In the genomic region with DNA sequence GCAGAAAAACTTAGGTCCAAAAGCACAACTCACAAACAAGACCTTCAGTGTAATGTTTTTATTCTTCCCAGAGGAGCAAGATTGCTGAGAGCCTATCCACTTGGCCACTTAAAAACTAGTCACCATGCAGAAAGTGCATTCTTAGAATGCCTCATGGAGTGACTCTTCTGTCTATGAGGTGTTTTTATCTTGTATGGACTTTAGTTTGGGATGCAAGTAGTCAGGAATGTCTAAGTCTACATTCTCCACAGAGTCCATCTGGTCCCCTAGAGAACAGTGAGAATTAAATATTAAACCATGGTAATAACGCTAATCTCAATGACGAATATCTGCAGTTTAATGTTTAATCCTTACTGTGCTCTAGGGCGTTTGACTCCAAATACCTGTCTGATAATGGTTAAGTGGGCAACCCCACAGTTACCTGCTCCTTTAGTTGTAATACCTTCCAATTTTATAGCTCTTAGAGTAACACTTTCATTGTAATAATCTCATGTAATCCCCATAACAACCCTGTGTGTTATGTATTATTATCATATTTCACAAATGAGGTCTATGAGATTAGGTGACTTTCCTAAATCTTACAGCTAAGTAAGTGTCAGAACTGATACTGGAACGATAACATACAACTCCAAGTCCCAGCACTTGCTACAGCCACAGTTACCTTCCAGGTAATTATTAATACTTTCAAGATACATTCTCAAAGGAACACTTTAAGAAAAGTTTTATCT, we compare ENCODE assay signal across 9 cellular contexts.
DNase-seq lines count a peak whose midpoint lies in the region; ATAC-seq, FAIRE-seq and TF ChIP-seq lines count a peak whose summit lies in the region.
"Had no signal": no experiment of that assay in that cellular context is flagged by ENCODE, and none has a peak within 500 bp of the region (broad histone marks: within the 10 kb centered on the region; RNA-seq: fewer than 3 reads in every experiment).

No MANE protein-coding gene starts in this region.

- H3K36me3 ChIP-seq in keratinocyte (ENCODE audit: control insufficient read depth in 2 of 2, extremely low read depth in 1 of 2, insufficient read depth in 2 of 2, low read length in 2 of 2) = no peaks in the 10 kb centered on the region
- no peaks in the 10 kb centered on the region for H3K36me3 ChIP-seq in tibial artery
- H3K36me3 ChIP-seq: Peyer's patch had no signal

- in situ Hi-C loops in astrocyte of the spinal cord (cut with HindIII; ENCODE audit: low sequenced_read_pairs) = no loop called here

- FAIRE-seq in keratinocyte (lab: Jason Lieb, UNC) = no peak

- H2AFZ ChIP-seq in keratinocyte (ENCODE audit: control insufficient read depth, low read length) = no peak overlapping the region

- H4K20me1 ChIP-seq in keratinocyte (ENCODE audit: control insufficient read depth, extremely low read depth, insufficient read depth, low read length) = no peaks in the 10 kb centered on the region

- no peaks in the 10 kb centered on the region for H3K9me1 ChIP-seq in keratinocyte (ENCODE audit: control insufficient read depth, extremely low read depth, insufficient read depth, low read length)

- H3K4me1 ChIP-seq in keratinocyte (ENCODE audit: control insufficient read depth, extremely low read depth, insufficient read depth, low read length) = peaks cover 18% of the 10 kb centered on the region
- H3K4me1 ChIP-seq in tibial artery = peaks cover 0 to 54% (median 30%) of the 10 kb centered on the region in 4 donors

- no peak overlapping the region for H3K4me2 ChIP-seq in keratinocyte (ENCODE audit: control insufficient read depth, extremely low read depth, insufficient read depth, low read depth, low read length)

- H3K4me1 Mint-ChIP-seq in stimulated activated memory B cell treated with anti-CD40 and anti-IgM and Interleukin-4, amounts not matched to agents 10 μg/mL and 1 μg/mL and 100 μg/mL, for 72 hours = peaks cover 4% of the 10 kb centered on the region
- H3K4me1 Mint-ChIP-seq: activated naive CD8-positive, alpha-beta T cell treated with anti-CD3 and anti-CD28 coated beads, Interleukin-2, amount 50 U/mL, for 24 hours had no signal

- DNase-seq in HCEC 1CT (peak; percentile 73), astrocyte of the spinal cord (ENCODE audit: low read depth, low spot score) (peak; percentile 87), keratinocyte (ENCODE audit: low read depth, low spot score) (peak; percentile 38), tibial artery (no peak), NOMO-1 treated with dmso at 0.1 percent for 144 hours (lab: John Stamatoyannopoulos, UW; ENCODE audit: unreplicated experiment) (no peak), NCI-H2171 treated with DMSO at 0.1 percent for 48 hours (lab: John Stamatoyannopoulos, UW) (no peak)

- H3K9me3 ChIP-seq in keratinocyte (ENCODE audit: control insufficient read depth, low read depth, low read length) (no peaks in the 10 kb centered on the region), tibial artery (no peaks in the 10 kb centered on the region)
- H3K9me3 ChIP-seq: Peyer's patch had no signal

- H3K79me2 ChIP-seq in keratinocyte (ENCODE audit: control insufficient read depth, insufficient read depth, low read length) = no peaks in the 10 kb centered on the region

- H3K27ac ChIP-seq in keratinocyte (ENCODE audit: control insufficient read depth, insufficient read depth, low read length) (no peak overlapping the region), tibial artery (peak overlapping the region; percentile 42 to 52)

- H3K4me3 ChIP-seq in astrocyte of the spinal cord (ENCODE audit: low read depth, low read length) (no peak overlapping the region), keratinocyte (ENCODE audit: control insufficient read depth in 2 of 3, extremely low read depth in 1 of 3, insufficient read depth in 2 of 3, low read depth in 1 of 3, low read length in 3 of 3) (no peak overlapping the region), tibial artery (no peak overlapping the region)
- H3K4me3 ChIP-seq: Peyer's patch had no signal

- no peaks in the 10 kb centered on the region for H3K9me3 Mint-ChIP-seq in stimulated activated memory B cell treated with anti-CD40 and anti-IgM and Interleukin-4, amounts not matched to agents 10 μg/mL and 1 μg/mL and 100 μg/mL, for 72 hours
- H3K9me3 Mint-ChIP-seq: activated naive CD8-positive, alpha-beta T cell treated with anti-CD3 and anti-CD28 coated beads, Interleukin-2, amount 50 U/mL, for 24 hours had no signal

- no peaks in the 10 kb centered on the region for H3K36me3 Mint-ChIP-seq in stimulated activated memory B cell treated with anti-CD40 and anti-IgM and Interleukin-4, amounts not matched to agents 10 μg/mL and 1 μg/mL and 100 μg/mL, for 72 hours

- H3K4me3 Mint-ChIP-seq in stimulated activated memory B cell treated with anti-CD40 and anti-IgM and Interleukin-4, amounts not matched to agents 10 μg/mL and 1 μg/mL and 100 μg/mL, for 72 hours = no peak overlapping the region
- H3K4me3 Mint-ChIP-seq: activated naive CD8-positive, alpha-beta T cell treated with anti-CD3 and anti-CD28 coated beads, Interleukin-2, amount 50 U/mL, for 24 hours had no signal

- no peak for ATAC-seq in stimulated activated memory B cell treated with anti-CD40 and anti-IgM and Interleukin-4, amounts not matched to agents 10 μg/mL and 1 μg/mL and 100 μg/mL, for 72 hours

- H3K9ac ChIP-seq in keratinocyte (ENCODE audit: control insufficient read depth, extremely low read depth, insufficient read depth, low read length) = no peak overlapping the region

- H3K27me3 ChIP-seq in keratinocyte (ENCODE audit: control insufficient read depth, extremely low read depth, insufficient read depth, low read length) = no peaks in the 10 kb centered on the region
- H3K27me3 ChIP-seq in tibial artery = no peaks in the 10 kb centered on the region
- H3K27me3 ChIP-seq: Peyer's patch had no signal

- dilution Hi-C loops in keratinocyte (cut with MboI; ENCODE audit: extremely low pct_ligation_motif_present, low sequenced_read_pairs) = no loop called here

- TF ChIP-seq CTCF in astrocyte of the spinal cord (IDR thresholded peaks at IDR 0.05; ENCODE audit: low read depth, low read length) (no peak), keratinocyte (optimal IDR thresholded peaks at IDR 0.05 in 1 of 3, IDR thresholded peaks at IDR 0.05 in 1 of 3, conservative IDR thresholded peaks at IDR 0.05 in 1 of 3; ENCODE audit: extremely low read depth in 1 of 3, insufficient read depth in 2 of 3, low read length in 3 of 3) (no peak), tibial artery (IDR thresholded peaks at IDR 0.05) (no peak)

- intact Hi-C loops in tibial artery (cut with DNase I; ENCODE audit: low total_unique reads) = no loop called here

- peaks cover 12% of the 10 kb centered on the region for H3K27me3 Mint-ChIP-seq in stimulated activated memory B cell treated with anti-CD40 and anti-IgM and Interleukin-4, amounts not matched to agents 10 μg/mL and 1 μg/mL and 100 μg/mL, for 72 hours

- no peak overlapping the region for H3K27ac Mint-ChIP-seq in stimulated activated memory B cell treated with anti-CD40 and anti-IgM and Interleukin-4, amounts not matched to agents 10 μg/mL and 1 μg/mL and 100 μg/mL, for 72 hours
- H3K27ac Mint-ChIP-seq: activated naive CD8-positive, alpha-beta T cell treated with anti-CD3 and anti-CD28 coated beads, Interleukin-2, amount 50 U/mL, for 24 hours had no signal

Comparison
In these comparisons a context has a peak if more than half of its experiments do, and no peak if none do; other contexts are left out.
1. DNase-seq: peak in HCEC 1CT (single experiment), astrocyte of the spinal cord (single experiment) and keratinocyte (single experiment); none in tibial artery (0 of 2), NOMO-1 treated with dmso at 0.1 percent for 144 hours (single experiment) and NCI-H2171 treated with DMSO at 0.1 percent for 48 hours (single experiment).